ENCODE assay signal across 9 cellular contexts in the genomic region with DNA sequence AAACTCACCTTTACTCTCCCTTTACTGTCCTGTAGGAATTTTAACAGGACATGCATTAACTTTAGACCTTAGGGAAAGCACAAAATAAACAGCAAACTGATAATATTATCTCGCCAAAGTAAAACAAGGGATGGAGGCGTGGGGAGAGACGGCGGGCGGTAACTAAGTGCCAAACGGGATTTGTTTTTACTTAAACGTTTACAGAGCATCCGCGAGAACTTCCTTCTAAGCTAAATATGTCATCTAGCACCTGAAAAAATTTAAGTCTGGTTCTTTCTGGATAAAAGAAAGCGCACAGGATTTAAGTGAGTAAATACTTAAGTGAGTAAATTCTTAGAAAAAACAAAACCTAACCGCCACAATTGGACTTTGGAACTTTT.
DNase-seq lines count a peak whose midpoint lies in the region; ATAC-seq, FAIRE-seq and TF ChIP-seq lines count a peak whose summit lies in the region.
"Had no signal": no experiment of that assay in that cellular context is flagged by ENCODE, and none has a peak within 500 bp of the region (broad histone marks: within the 10 kb centered on the region; RNA-seq: fewer than 3 reads in every experiment).

No MANE protein-coding gene starts in this region.

- no peaks in the 10 kb centered on the region for H3K27me3 ChIP-seq in Panc1 (ENCODE audit: control insufficient read depth, insufficient read depth, low read length)
- no peaks in the 10 kb centered on the region for H3K27me3 ChIP-seq in parathyroid adenoma (ENCODE audit: control insufficient read depth, insufficient read depth, low read length)

- H3K4me1 ChIP-seq in Panc1 (ENCODE audit: control insufficient read depth, insufficient read depth, low read length) (peaks cover 38% of the 10 kb centered on the region), parathyroid adenoma (no peaks in the 10 kb centered on the region)

- H3K4me3 ChIP-seq in Panc1 (ENCODE audit: low read depth in 2 of 2, low read length in 2 of 2) (peak overlapping the region; percentile 37 to 54), fibroblast of the aortic adventitia (ENCODE audit: low read depth, low read length) (peak overlapping the region; percentile 63), parathyroid adenoma (ENCODE audit: low read depth, low read length) (peak overlapping the region; percentile 51)

- DNase-seq in NCI-H82 (lab: John Stamatoyannopoulos, UW) (peak; percentile 12), NCI-H82 treated with DMSO at 0.1 percent for 48 hours (lab: John Stamatoyannopoulos, UW; ENCODE audit: unreplicated experiment) (no peak), Panc1 (ENCODE audit: low read depth, low spot score) (no peak), fibroblast of the aortic adventitia (ENCODE audit: low read depth) (peak; percentile 45), GM12892 (ENCODE audit: insufficient read length) (no peak)
- DNase-seq: DND-41 had no signal

- intact Hi-C loops in Panc1 (cut with micrococcal nuclease; ENCODE audit: unreplicated experiment) = loop anchor here (2.0 to 5.0 kb wide), 2 partner anchors 96 to 108 kb away; a partner anchor contains a TSS

- no TSS peak for BruUV-seq in Panc1 (replicated peaks; lab: Mats Ljungman, UMichigan)

- no peak overlapping the region for H3K9ac ChIP-seq in parathyroid adenoma

- in situ Hi-C loops in Panc1 (cut with HindIII; ENCODE audit: low pct_unique_long_range_greater_than_20kb, low sequenced_read_pairs) = no loop called here

- ATAC-seq in Panc1 (peak; percentile 58; the same call in 1 of the 2 replicates), GM18505 (IDR thresholded peaks at IDR 0.05; ENCODE audit: unreplicated experiment) (no peak), GM18520 (IDR thresholded peaks at IDR 0.05; ENCODE audit: unreplicated experiment) (no peak)

- TF ChIP-seq POLR2A in GM18505 (IDR thresholded peaks at IDR 0.05; ENCODE audit: borderline replicate concordance, extremely low read depth, insufficient read depth, insufficient read length) = no peak
- TF ChIP-seq POLR2A in GM12892 (IDR thresholded peaks at IDR 0.05; ENCODE audit: low read depth, low read length) = no peak

- peaks cover 9% of the 10 kb centered on the region; the same call in 1 of the 2 replicates for H3K9me3 ChIP-seq in Panc1 (ENCODE audit: control insufficient read depth, insufficient read depth, low read depth, low read length)
- H3K9me3 ChIP-seq in parathyroid adenoma (ENCODE audit: control insufficient read depth, low read length) = no peaks in the 10 kb centered on the region

- H3K27ac ChIP-seq in Panc1 (ENCODE audit: low read length) (peak overlapping the region; percentile 96), parathyroid adenoma (no peak overlapping the region)

- no peaks in the 10 kb centered on the region for H3K79me2 ChIP-seq in parathyroid adenoma

- CTCF ChIA-PET in Panc1 (lab: Charles Lee) = no interaction called here

- POLR2A ChIA-PET in Panc1 (lab: Charles Lee) = interaction anchor here (0.8 to 1.0 kb wide), 2 partner anchors 21 to 55 kb away, joined by 4 to 15 read pairs; no protein-coding TSS in a partner anchor

- TF ChIP-seq CTCF in Panc1 (IDR thresholded peaks at IDR 0.05) (no peak), fibroblast of the aortic adventitia (IDR thresholded peaks at IDR 0.05; ENCODE audit: insufficient read depth, low read length) (no peak), parathyroid adenoma (IDR thresholded peaks at IDR 0.05) (no peak)

- peak overlapping the region; percentile 79 for H2AFZ ChIP-seq in parathyroid adenoma

- FAIRE-seq in GM12892 (lab: Jason Lieb, UNC) = no peak

- peak overlapping the region; percentile 78 for H3K4me2 ChIP-seq in parathyroid adenoma (ENCODE audit: low read length)

- H3K36me3 ChIP-seq in Panc1 (ENCODE audit: control insufficient read depth, insufficient read depth, low read length) (no peaks in the 10 kb centered on the region), parathyroid adenoma (ENCODE audit: control insufficient read depth, insufficient read depth, low read length) (no peaks in the 10 kb centered on the region)

Comparison
In these comparisons a context has a peak if more than half of its experiments do, and no peak if none do; other contexts are left out.
1. DNase-seq: peak in NCI-H82 (single experiment) and fibroblast of the aortic adventitia (single experiment); none in NCI-H82 treated with DMSO at 0.1 percent for 48 hours (single experiment), Panc1 (single experiment) and GM12892 (single experiment).
2. Peak in every context shown above with its lines, with median percentiles within 50 percentile points of each other: H3K4me3 ChIP-seq.